Comparison of ENCODE assay signal across 25 cellular contexts in the genomic region with DNA sequence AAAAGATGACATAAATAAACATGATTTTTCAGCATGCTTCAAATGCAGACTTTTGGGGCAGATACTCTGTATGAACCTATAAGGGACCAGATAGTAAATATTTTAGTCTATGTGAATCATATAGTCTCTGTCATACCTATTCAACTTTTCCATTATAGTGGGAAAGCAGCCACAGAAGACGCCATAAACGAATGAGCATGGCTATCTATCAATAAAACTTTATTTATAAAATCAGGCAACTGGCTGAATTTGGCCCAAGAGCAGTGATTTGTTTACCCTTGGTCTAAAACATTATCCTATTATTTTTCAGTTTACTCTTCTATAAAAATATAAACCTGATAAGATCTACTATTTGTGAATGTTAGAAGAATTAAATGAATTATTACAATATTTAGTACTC. TPM values are rescaled to one million over a fixed set of nuclear protein-coding genes. Genes with fewer than 3 reads are reported as not detected.
"Had no signal": no experiment of that assay in that cellular context is flagged by ENCODE, and none has a peak within 500 bp of the region (broad histone marks: within the 10 kb centered on the region; RNA-seq: fewer than 3 reads in every experiment).

No MANE protein-coding gene starts in this region.

- DNase-seq: colonic mucosa; cortex of kidney; dorsolateral prefrontal cortex; effector CD4-positive, alpha-beta T cell; effector CD8-positive, alpha-beta T cell; effector memory CD4-positive, alpha-beta T cell; effector memory CD8-positive, alpha-beta T cell; endodermal cell; esophagus squamous epithelium; foreskin fibroblast; foreskin keratinocyte; foreskin melanocyte; gastrocnemius medialis; glutamatergic neuron; head of caudate nucleus; heart right ventricle had no signal

- H3K27me3 ChIP-seq: colonic mucosa, esophagus muscularis mucosa, esophagus squamous epithelium, foreskin keratinocyte, gastrocnemius medialis, gastroesophageal sphincter, heart right ventricle had no signal

- H3K36me3 ChIP-seq: colonic mucosa, esophagus muscularis mucosa, esophagus squamous epithelium, gastrocnemius medialis, gastroesophageal sphincter, heart right ventricle had no signal

- H3K4me3 Mint-ChIP-seq: dendritic cell treated with granulocyte-macrophage colony-stimulating factor and Interleukin-4, amounts not matched to agents 40 ng/mL and 50 ng/mL, for 4 days; effector memory CD8-positive, alpha-beta T cell; endodermal cell had no signal

- H3K4me1 ChIP-seq: colonic mucosa, esophagus squamous epithelium, gastrocnemius medialis had no signal

- H3K4me1 Mint-ChIP-seq: endodermal cell had no signal

- FAIRE-seq: colon, endometrium, frontal cortex had no signal

- H3K27ac Mint-ChIP-seq: dendritic cell treated with granulocyte-macrophage colony-stimulating factor and Interleukin-4, amounts not matched to agents 40 ng/mL and 50 ng/mL, for 4 days; effector memory CD8-positive, alpha-beta T cell; endodermal cell had no signal

- H3K27me3 Mint-ChIP-seq: dendritic cell treated with granulocyte-macrophage colony-stimulating factor and Interleukin-4, amounts not matched to agents 40 ng/mL and 50 ng/mL, for 4 days; effector memory CD8-positive, alpha-beta T cell had no signal

- H3K27ac ChIP-seq: colonic mucosa, coronary artery, dorsolateral prefrontal cortex, epithelial cell of prostate, esophagus muscularis mucosa, esophagus squamous epithelium, foreskin keratinocyte, gastrocnemius medialis, gastroesophageal sphincter, heart right ventricle had no signal

- H3K9me3 Mint-ChIP-seq: dendritic cell treated with granulocyte-macrophage colony-stimulating factor and Interleukin-4, amounts not matched to agents 40 ng/mL and 50 ng/mL, for 4 days; effector memory CD8-positive, alpha-beta T cell; endodermal cell had no signal

- ATAC-seq: effector memory CD8-positive, alpha-beta T cell; esophagus mucosa; foreskin keratinocyte; gastrocnemius medialis; gastroesophageal sphincter; heart right ventricle had no signal

- H3K4me3 ChIP-seq: colonic mucosa, coronary artery, dorsolateral prefrontal cortex, esophagus muscularis mucosa, esophagus squamous epithelium, gastrocnemius medialis, gastroesophageal sphincter, heart right ventricle had no signal

- H3K9me3 ChIP-seq: colonic mucosa, esophagus muscularis mucosa, esophagus squamous epithelium, gastrocnemius medialis, gastroesophageal sphincter, heart right ventricle had no signal

RNA-seq across cellular contexts. Expression of a gene that starts 25.9 kb away (rescaled TPM):
- total RNA-seq: esophagus squamous epithelium had no signal
